In the genomic region with DNA sequence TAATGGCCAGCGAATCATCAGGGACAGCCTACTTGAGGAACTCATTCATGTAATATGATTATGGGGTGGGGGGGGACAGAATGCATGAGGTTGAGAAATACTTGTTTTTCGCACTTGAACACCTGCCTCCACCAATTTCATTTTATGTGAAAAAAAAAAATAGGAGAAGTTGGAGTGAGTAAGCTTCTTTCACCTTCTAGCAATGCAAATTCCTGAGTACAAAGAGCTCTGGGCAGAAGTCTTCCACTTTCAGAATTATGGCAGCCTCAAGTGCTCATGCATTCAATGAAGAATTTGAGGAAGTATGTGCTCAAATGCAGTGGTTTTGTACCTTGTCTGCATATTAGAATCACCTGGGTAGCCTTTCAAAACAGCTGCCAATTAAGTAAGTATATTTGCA, we compare ENCODE assay signal across 13 cellular contexts. TPM values are rescaled to one million over a fixed set of nuclear protein-coding genes. Genes with fewer than 3 reads are reported as not detected.
DNase-seq lines count a peak whose midpoint lies in the region; ATAC-seq, FAIRE-seq and TF ChIP-seq lines count a peak whose summit lies in the region.
"Had no signal": no experiment of that assay in that cellular context is flagged by ENCODE, and none has a peak within 500 bp of the region (broad histone marks: within the 10 kb centered on the region; RNA-seq: fewer than 3 reads in every experiment).

No MANE protein-coding gene starts in this region.

- H3K4me1 ChIP-seq in OCI-LY7 (ENCODE audit: insufficient read depth, low read length, poor library complexity, severe bottlenecking) = peaks cover 5% of the 10 kb centered on the region
- peaks cover 4% of the 10 kb centered on the region for H3K4me1 ChIP-seq in ovary (ENCODE audit: insufficient read depth)
- no peaks in the 10 kb centered on the region for H3K4me1 ChIP-seq in uterus

- intact Hi-C loops in OCI-LY7 (cut with micrococcal nuclease; ENCODE audit: unreplicated experiment) = no loop called here
- intact Hi-C loops in ovary (cut with DNase I) = no loop called here
- intact Hi-C loops in uterus (cut with DNase I; ENCODE audit: low total_unique reads) = no loop called here

- no peak for TF ChIP-seq EP300 in ovary (IDR thresholded peaks at IDR 0.05)

- 83 to 95% (median 91%) methylated on average over 2 of the region's 2 CpGs for WGBS in ovary, 3 donors

- H3K27ac ChIP-seq in OCI-LY7 (ENCODE audit: low read depth, low read length, poor library complexity, severe bottlenecking) = no peak overlapping the region
- no peak overlapping the region for H3K27ac ChIP-seq in ovary
- H3K27ac ChIP-seq in uterus = no peak overlapping the region
- H3K27ac ChIP-seq: epithelial cell of prostate had no signal

- FAIRE-seq in GM12892 (lab: Jason Lieb, UNC) = peak; percentile 66

- H3K79me2 ChIP-seq in OCI-LY7 (ENCODE audit: insufficient read depth, low read depth, low read length) = no peaks in the 10 kb centered on the region

- no peak overlapping the region for H3K4me2 ChIP-seq in OCI-LY7 (ENCODE audit: low read length)

- CTCF ChIA-PET in OCI-LY7 (lab: Charles Lee; ENCODE audit: unreplicated experiment) = no interaction called here

- H3K9me3 ChIP-seq in OCI-LY7 (ENCODE audit: low read length) (no peaks in the 10 kb centered on the region), ovary (no peaks in the 10 kb centered on the region), uterus (no peaks in the 10 kb centered on the region)

- no peak for DNase-seq in GM12892 (ENCODE audit: insufficient read length)
- DNase-seq in OCI-LY7 (ENCODE audit: low spot score) = peak; percentile 18
- DNase-seq in ovary = no peak
- no peak for DNase-seq in COLO668 (lab: John Stamatoyannopoulos, UW; ENCODE audit: unreplicated experiment)
- no peak for DNase-seq in DMS53 treated with DMSO at 0.1 percent for 48 hours (lab: John Stamatoyannopoulos, UW; ENCODE audit: unreplicated experiment)
- DNase-seq in uterus = no peak
- DNase-seq: AML-193, GDM1, NCI-H82, T-helper 17 cell had no signal

- peak; percentile 40 for ATAC-seq in GM21367 (IDR thresholded peaks at IDR 0.05; ENCODE audit: unreplicated experiment)
- ATAC-seq in HG03103 (IDR thresholded peaks at IDR 0.05; ENCODE audit: low read depth, unreplicated experiment) = peak; percentile 37
- ATAC-seq: T-helper 17 cell had no signal

- no peaks in the 10 kb centered on the region for H4K20me1 ChIP-seq in OCI-LY7 (ENCODE audit: insufficient read depth, low read length)

- H3K36me3 ChIP-seq in OCI-LY7 (ENCODE audit: insufficient read depth, low read length) (no peaks in the 10 kb centered on the region), ovary (no peaks in the 10 kb centered on the region), uterus (no peaks in the 10 kb centered on the region)

- TF ChIP-seq CTCF in OCI-LY7 (conservative IDR thresholded peaks at IDR 0.05; ENCODE audit: low read length) (no peak), ovary (IDR thresholded peaks at IDR 0.05) (no peak), uterus (IDR thresholded peaks at IDR 0.05) (no peak)

- no peak for TF ChIP-seq POLR2A in GM12892 (IDR thresholded peaks at IDR 0.05; ENCODE audit: low read depth, low read length)
- no peak for TF ChIP-seq POLR2A in ovary (IDR thresholded peaks at IDR 0.05)
- no peak for TF ChIP-seq POLR2A in uterus (IDR thresholded peaks at IDR 0.05)

- POLR2A ChIA-PET in OCI-LY7 (lab: Charles Lee) = interaction anchor here (0.6 kb wide), 1 partner anchor 19 kb away, joined by 3 read pairs; no protein-coding TSS in a partner anchor

- BruUV-seq in OCI-LY7 (replicated peaks; lab: Mats Ljungman, UMichigan) = no TSS peak

- H3K4me3 ChIP-seq in OCI-LY7 (ENCODE audit: low read depth, low read length, poor library complexity, severe bottlenecking) (no peak overlapping the region), ovary (no peak overlapping the region), uterus (no peak overlapping the region)

- H3K27me3 ChIP-seq in ovary = no peaks in the 10 kb centered on the region
- no peaks in the 10 kb centered on the region for H3K27me3 ChIP-seq in uterus

- no peak overlapping the region for H2AFZ ChIP-seq in OCI-LY7 (ENCODE audit: low read length)

- H3K9me2 ChIP-seq in OCI-LY7 (ENCODE audit: insufficient read depth, low read length) = no peaks in the 10 kb centered on the region

RNA-seq across cellular contexts. Expression of gene GPD2, which starts 40.1 kb away (rescaled TPM):
- polyA plus RNA-seq in GM12892 (2012; ENCODE audit: missing spikeins) = 12.4 TPM
- 6.6 and 6.9 TPM in 2 replicates for total RNA-seq in OCI-LY7 (2014; rRNA removed; shearing (Covaris generic))
- total RNA-seq in OCI-LY7 (2022) (20.2 and 22.9 TPM in 2 replicates), ovary (10 to 100 TPM; 22.2 to 61.7 (median 27.8) TPM), uterus (10 to 100 TPM in 3 of 4 donors, 1 to 10 TPM in 1; 2.0 to 41.6 (median 32.1) TPM)
- polyA plus RNA-seq in ovary = 10 to 100 TPM in 1 of 2 donors, 1 to 10 TPM in 1; 6.7 to 13.8 TPM
